Comparison of ENCODE assay signal across 23 cellular contexts in the genomic region with DNA sequence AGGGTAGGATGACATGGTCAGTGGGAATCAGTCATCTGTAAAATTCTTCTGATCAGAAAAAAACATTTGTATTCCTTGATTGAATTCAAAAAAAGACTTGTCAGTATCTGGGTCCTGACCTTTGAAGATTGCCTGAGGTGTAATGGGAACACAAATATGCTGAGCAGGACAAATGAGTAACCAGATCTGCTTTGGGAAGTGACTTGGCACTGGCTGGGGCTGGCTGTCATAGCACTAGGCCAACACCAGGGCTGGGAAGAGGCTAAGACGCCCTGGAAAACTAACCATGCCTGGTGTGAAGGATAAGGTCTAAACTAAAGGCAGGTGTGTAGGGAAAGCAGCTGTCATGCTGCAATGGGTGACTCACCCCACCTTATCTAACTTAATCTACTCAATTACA.
DNase-seq lines count a peak whose midpoint lies in the region; ATAC-seq and TF ChIP-seq lines count a peak whose summit lies in the region.
"Had no signal": no experiment of that assay in that cellular context is flagged by ENCODE, and none has a peak within 500 bp of the region (broad histone marks: within the 10 kb centered on the region; RNA-seq: fewer than 3 reads in every experiment).

No MANE protein-coding gene starts in this region.

- no peak overlapping the region for H3K4me2 ChIP-seq in neural progenitor cell

- 61 to 63% methylated on average over 1 of the region's 1 CpG for WGBS in thyroid gland, 2 donors

- CTCF ChIA-PET in MCF 10A (lab: Yijun Ruan, JAX) (no interaction called here), T-cell (lab: Charles Lee) (no interaction called here)

- no peaks in the 10 kb centered on the region for H3K36me3 Mint-ChIP-seq in MCF 10A (ENCODE audit: insufficient read depth, unreplicated experiment)
- H3K36me3 Mint-ChIP-seq in natural killer cell: no peaks in the 10 kb centered on the region
- H3K36me3 Mint-ChIP-seq in T-cell: no peaks in the 10 kb centered on the region
- no peaks in the 10 kb centered on the region for H3K36me3 Mint-ChIP-seq in neural progenitor cell
- H3K36me3 Mint-ChIP-seq: CD4-positive, alpha-beta memory T cell had no signal

- no peak overlapping the region for H3K4me3 Mint-ChIP-seq in MCF 10A (ENCODE audit: unreplicated experiment)
- no peak overlapping the region for H3K4me3 Mint-ChIP-seq in natural killer cell
- no peak overlapping the region for H3K4me3 Mint-ChIP-seq in T-cell
- no peak overlapping the region for H3K4me3 Mint-ChIP-seq in neural progenitor cell
- H3K4me3 Mint-ChIP-seq: CD4-positive, alpha-beta memory T cell; stimulated activated naive CD8-positive, alpha-beta T cell treated with anti-CD3 and anti-CD28 coated beads, Interleukin-15, amount 100 ng/mL, for 72 hours had no signal

- no peaks in the 10 kb centered on the region for H3F3A ChIP-seq in neural progenitor cell (ENCODE audit: low read depth)

- TF ChIP-seq POLR2A in breast epithelium (IDR thresholded peaks at IDR 0.05): no peak
- TF ChIP-seq POLR2A in thyroid gland (IDR thresholded peaks at IDR 0.05): no peak

- H3K9ac ChIP-seq in neural progenitor cell: no peak overlapping the region

- H3K27me3 Mint-ChIP-seq in MCF 10A (ENCODE audit: insufficient read depth, unreplicated experiment) (no peaks in the 10 kb centered on the region), natural killer cell (ENCODE audit: low read depth in 2 of 2) (no peaks in the 10 kb centered on the region), T-cell (no peaks in the 10 kb centered on the region), neural progenitor cell (ENCODE audit: insufficient read depth, low read depth) (no peaks in the 10 kb centered on the region)
- H3K27me3 Mint-ChIP-seq: CD4-positive, alpha-beta memory T cell; stimulated activated naive CD8-positive, alpha-beta T cell treated with anti-CD3 and anti-CD28 coated beads, Interleukin-15, amount 100 ng/mL, for 72 hours had no signal

- intact Hi-C loops in MCF 10A (cut with micrococcal nuclease): no loop called here
- intact Hi-C loops in breast epithelium (cut with DNase I; ENCODE audit: low total_unique reads): no loop called here
- intact Hi-C loops in thyroid gland (cut with DNase I): no loop called here
- intact Hi-C loops in natural killer cell (cut with micrococcal nuclease): no loop called here

- peak; percentile 11 for DNase-seq in MCF 10A (ENCODE audit: unreplicated experiment)
- no peak for DNase-seq in breast epithelium (ENCODE audit: low spot score in 2 of 2)
- DNase-seq in RKO (ENCODE audit: low spot score): peak; percentile 6
- peak; percentile 13 for DNase-seq in iPS-NIHi7 (ENCODE audit: extremely low spot score)
- DNase-seq in thyroid gland: peak; percentile 45 to 72
- no peak for DNase-seq in natural killer cell
- DNase-seq in T-cell: no peak
- no peak for DNase-seq in neural progenitor cell (ENCODE audit: low spot score)
- DNase-seq: activated CD4-positive, alpha-beta T cell treated with anti-CD3 and anti-CD28 coated beads, Interleukin-2, amount 50 U/mL, for 4 hours; activated naive CD4-positive, alpha-beta T cell; amygdala; CD4-positive, alpha-beta memory T cell; effector memory CD4-positive, alpha-beta T cell; KBM-7; NCI-H1048; NCI-H2171; NCI-H774; stimulated activated naive CD8-positive, alpha-beta T cell treated with anti-CD3 and anti-CD28 coated beads, Interleukin-15, amount 100 ng/mL, for 72 hours; SW 1271 had no signal

- H3K27ac ChIP-seq in breast epithelium (no peak overlapping the region), thyroid gland (peak overlapping the region in 2 of 3 donors; percentile 29 to 64), neural progenitor cell (no peak overlapping the region)
- H3K27ac ChIP-seq: HL-60, RWPE1 had no signal

- H3K9me3 Mint-ChIP-seq in MCF 10A (ENCODE audit: unreplicated experiment) (no peaks in the 10 kb centered on the region), natural killer cell (peaks cover 2 to 3% of the 10 kb centered on the region in 2 donors), T-cell (no peaks in the 10 kb centered on the region), neural progenitor cell (no peaks in the 10 kb centered on the region)
- H3K9me3 Mint-ChIP-seq: stimulated activated naive CD8-positive, alpha-beta T cell treated with anti-CD3 and anti-CD28 coated beads, Interleukin-15, amount 100 ng/mL, for 72 hours had no signal

- H3K4me1 ChIP-seq in breast epithelium (no peaks in the 10 kb centered on the region), thyroid gland (peaks cover 11 to 14% of the 10 kb centered on the region in 2 donors), neural progenitor cell (no peaks in the 10 kb centered on the region)
- H3K4me1 ChIP-seq: HAP-1 had no signal

- no peaks in the 10 kb centered on the region for H3K36me3 ChIP-seq in breast epithelium
- no peaks in the 10 kb centered on the region for H3K36me3 ChIP-seq in thyroid gland
- H3K36me3 ChIP-seq in neural progenitor cell: no peaks in the 10 kb centered on the region
- H3K36me3 ChIP-seq: HAP-1 had no signal

- H3K27me3 ChIP-seq in breast epithelium: no peaks in the 10 kb centered on the region
- no peaks in the 10 kb centered on the region for H3K27me3 ChIP-seq in thyroid gland
- no peaks in the 10 kb centered on the region for H3K27me3 ChIP-seq in neural progenitor cell

- no TSS peak for BruUV-seq in MCF 10A (replicated peaks; lab: Mats Ljungman, UMichigan)

- no peaks in the 10 kb centered on the region for H3K79me2 ChIP-seq in neural progenitor cell (ENCODE audit: low read depth)

- H3K9me3 ChIP-seq in breast epithelium (no peaks in the 10 kb centered on the region), thyroid gland (no peaks in the 10 kb centered on the region), neural progenitor cell (ENCODE audit: low read depth) (peaks cover 9% of the 10 kb centered on the region)
- H3K9me3 ChIP-seq: HAP-1 had no signal

- H2AFZ ChIP-seq in neural progenitor cell (replicated peaks): no peak overlapping the region

- no peak overlapping the region for H3K4me3 ChIP-seq in breast epithelium
- no peak overlapping the region for H3K4me3 ChIP-seq in thyroid gland (replicated peaks in 1 of 3)
- H3K4me3 ChIP-seq in neural progenitor cell: no peak overlapping the region
- H3K4me3 ChIP-seq: HAP-1 had no signal

- ATAC-seq in natural killer cell (no peak), T-cell (replicated peaks in 1 of 4) (no peak)
- ATAC-seq: sciatic nerve; stimulated activated naive CD8-positive, alpha-beta T cell treated with anti-CD3 and anti-CD28 coated beads, Interleukin-15, amount 100 ng/mL, for 72 hours had no signal

- TF ChIP-seq CTCF in MCF 10A (IDR thresholded peaks at IDR 0.05; ENCODE audit: unreplicated experiment) (no peak), breast epithelium (IDR thresholded peaks at IDR 0.05) (no peak), thyroid gland (IDR thresholded peaks at IDR 0.05) (peak in 3 of 6 experiments; percentile 41 to 45 (median 44)), natural killer cell (IDR thresholded peaks at IDR 0.05) (no peak), neural progenitor cell (IDR thresholded peaks at IDR 0.05) (no peak)

- POLR2A ChIA-PET in MCF 10A (lab: Yijun Ruan, JAX): no interaction called here
- POLR2A ChIA-PET in T-cell (lab: Charles Lee): no interaction called here

- H3K27ac Mint-ChIP-seq in MCF 10A (ENCODE audit: low read depth, unreplicated experiment) (no peak overlapping the region), natural killer cell (no peak overlapping the region), T-cell (no peak overlapping the region), neural progenitor cell (no peak overlapping the region)
- H3K27ac Mint-ChIP-seq: CD4-positive, alpha-beta memory T cell; stimulated activated naive CD8-positive, alpha-beta T cell treated with anti-CD3 and anti-CD28 coated beads, Interleukin-15, amount 100 ng/mL, for 72 hours had no signal

- no peaks in the 10 kb centered on the region for H3K4me1 Mint-ChIP-seq in MCF 10A (ENCODE audit: insufficient read depth, unreplicated experiment)
- no peaks in the 10 kb centered on the region for H3K4me1 Mint-ChIP-seq in natural killer cell
- no peaks in the 10 kb centered on the region for H3K4me1 Mint-ChIP-seq in T-cell
- H3K4me1 Mint-ChIP-seq in neural progenitor cell: no peaks in the 10 kb centered on the region
- H3K4me1 Mint-ChIP-seq: CD4-positive, alpha-beta memory T cell; stimulated activated naive CD8-positive, alpha-beta T cell treated with anti-CD3 and anti-CD28 coated beads, Interleukin-15, amount 100 ng/mL, for 72 hours had no signal

- H4K20me1 ChIP-seq in neural progenitor cell (ENCODE audit: low read depth): no peaks in the 10 kb centered on the region

Comparison
In these comparisons a context has a peak if more than half of its experiments do, and no peak if none do; other contexts are left out.
1. DNase-seq: peak in MCF 10A (single experiment), RKO (single experiment), iPS-NIHi7 (single experiment) and thyroid gland (2 of 2); none in breast epithelium (0 of 2), natural killer cell (single experiment), T-cell (0 of 34) and neural progenitor cell (single experiment).
2. H3K27ac ChIP-seq: peak in thyroid gland (2 of 3); none in breast epithelium (0 of 2) and neural progenitor cell (single experiment).